8 cellular contexts compared by ENCODE assay signal in genomic region chr6:34888874-34889555, GRCh38. TPM values are rescaled to one million over a fixed set of nuclear protein-coding genes. Genes with fewer than 3 reads are reported as not detected.
DNase-seq lines count a peak whose midpoint lies in the region; ATAC-seq lines count a peak whose summit lies in the region.

A gene with protein sequence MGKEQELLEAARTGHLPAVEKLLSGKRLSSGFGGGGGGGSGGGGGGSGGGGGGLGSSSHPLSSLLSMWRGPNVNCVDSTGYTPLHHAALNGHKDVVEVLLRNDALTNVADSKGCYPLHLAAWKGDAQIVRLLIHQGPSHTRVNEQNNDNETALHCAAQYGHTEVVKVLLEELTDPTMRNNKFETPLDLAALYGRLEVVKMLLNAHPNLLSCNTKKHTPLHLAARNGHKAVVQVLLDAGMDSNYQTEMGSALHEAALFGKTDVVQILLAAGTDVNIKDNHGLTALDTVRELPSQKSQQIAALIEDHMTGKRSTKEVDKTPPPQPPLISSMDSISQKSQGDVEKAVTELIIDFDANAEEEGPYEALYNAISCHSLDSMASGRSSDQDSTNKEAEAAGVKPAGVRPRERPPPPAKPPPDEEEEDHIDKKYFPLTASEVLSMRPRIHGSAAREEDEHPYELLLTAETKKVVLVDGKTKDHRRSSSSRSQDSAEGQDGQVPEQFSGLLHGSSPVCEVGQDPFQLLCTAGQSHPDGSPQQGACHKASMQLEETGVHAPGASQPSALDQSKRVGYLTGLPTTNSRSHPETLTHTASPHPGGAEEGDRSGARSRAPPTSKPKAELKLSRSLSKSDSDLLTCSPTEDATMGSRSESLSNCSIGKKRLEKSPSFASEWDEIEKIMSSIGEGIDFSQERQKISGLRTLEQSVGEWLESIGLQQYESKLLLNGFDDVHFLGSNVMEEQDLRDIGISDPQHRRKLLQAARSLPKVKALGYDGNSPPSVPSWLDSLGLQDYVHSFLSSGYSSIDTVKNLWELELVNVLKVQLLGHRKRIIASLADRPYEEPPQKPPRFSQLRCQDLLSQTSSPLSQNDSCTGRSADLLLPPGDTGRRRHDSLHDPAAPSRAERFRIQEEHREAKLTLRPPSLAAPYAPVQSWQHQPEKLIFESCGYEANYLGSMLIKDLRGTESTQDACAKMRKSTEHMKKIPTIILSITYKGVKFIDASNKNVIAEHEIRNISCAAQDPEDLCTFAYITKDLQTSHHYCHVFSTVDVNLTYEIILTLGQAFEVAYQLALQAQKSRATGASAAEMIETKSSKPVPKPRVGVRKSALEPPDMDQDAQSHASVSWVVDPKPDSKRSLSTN (plus strand): TSS chr6:34889255. CDS start chr6:34889403, 148 bp downstream.

- peak within 1 kb of the TSS; percentile 94 for H4K8ac ChIP-seq in mesendoderm (ENCODE audit: low read depth, low read length)

- peak within 1 kb of the TSS; percentile 56 for H3K4ac ChIP-seq in mesendoderm (ENCODE audit: low read depth, low read length)

- no peak within 1 kb of the TSS for H2BK15ac ChIP-seq in mesendoderm (replicated peaks; ENCODE audit: low read depth)

- ATAC-seq in GM18498 (IDR thresholded peaks at IDR 0.05; ENCODE audit: unreplicated experiment) (peak; percentile 68), HG03196 (IDR thresholded peaks at IDR 0.05; ENCODE audit: unreplicated experiment) (peak; percentile 54)

- peak within 1 kb of the TSS; percentile 72 for H4K5ac ChIP-seq in mesendoderm (ENCODE audit: low read length)

- H3K23ac ChIP-seq in mesendoderm (ENCODE audit: low read length), result no peak within 1 kb of the TSS

- no peak within 1 kb of the TSS for H2BK5ac ChIP-seq in mesendoderm (ENCODE audit: low read length)

- WGBS in mesendoderm (ENCODE audit: extremely low coverage, insufficient coverage, low lambda C conversion rate), result no CpG with 5 or more reads among the region's 60 CpGs

- peaks cover 5% of the 10 kb centered on the region for H3K36me3 ChIP-seq in effector memory CD4-positive, alpha-beta T cell (ENCODE audit: control insufficient read depth, insufficient read depth, low read length)
- H3K36me3 ChIP-seq in mesendoderm (ENCODE audit: control insufficient read depth, insufficient read depth, low read length), result no peaks in the 10 kb centered on the region

- H3K9me3 ChIP-seq in effector memory CD4-positive, alpha-beta T cell (ENCODE audit: control insufficient read depth, low read length), result no peaks in the 10 kb centered on the region

- H2BK120ac ChIP-seq in mesendoderm (ENCODE audit: low read depth, low read length), result no peak within 1 kb of the TSS

- H3K27me3 ChIP-seq in effector memory CD4-positive, alpha-beta T cell (replicated peaks; ENCODE audit: control insufficient read depth, insufficient read depth, low read length, poor library complexity, severe bottlenecking), result no peaks in the 10 kb centered on the region
- no peaks in the 10 kb centered on the region for H3K27me3 ChIP-seq in mesendoderm (ENCODE audit: insufficient read depth, low read length, poor library complexity)

- peak within 1 kb of the TSS; percentile 95 for H3K4me2 ChIP-seq in mesendoderm (ENCODE audit: low read length)

- peaks cover 33% of the 10 kb centered on the region for H3K79me2 ChIP-seq in mesendoderm (ENCODE audit: control insufficient read depth, insufficient read depth, low read length)

- peak within 1 kb of the TSS; percentile 91 for H3K56ac ChIP-seq in mesendoderm (ENCODE audit: low read length)

- no peak within 1 kb of the TSS for H2AK5ac ChIP-seq in mesendoderm (ENCODE audit: low read length)

- peak within 1 kb of the TSS; percentile 54 for H3K18ac ChIP-seq in mesendoderm (ENCODE audit: low read length)

- peak within 1 kb of the TSS; percentile 87 for H3K4me3 ChIP-seq in effector memory CD4-positive, alpha-beta T cell (ENCODE audit: insufficient read depth, low read depth, low read length, poor library complexity, severe bottlenecking)
- H3K4me3 ChIP-seq in mesendoderm (ENCODE audit: low read length), result peak within 1 kb of the TSS; percentile 80

- peaks cover 22% of the 10 kb centered on the region for H3K79me1 ChIP-seq in mesendoderm (ENCODE audit: low read length)

- DNase-seq in NCI-H82 (lab: John Stamatoyannopoulos, UW) (peak; percentile 83), mesendoderm (peak; percentile 88), GF-D8 (lab: John Stamatoyannopoulos, UW) (no peak)
- peak; percentile 97 for DNase-seq in activated CD8-positive, alpha-beta memory T cell treated with anti-CD3 and anti-CD28 coated beads for 24 hours
- peak; percentile 84 to 89 (median 87) for DNase-seq in effector memory CD4-positive, alpha-beta T cell
- DNase-seq in stimulated activated CD8-positive, alpha-beta memory T cell treated with anti-CD3 and anti-CD28 coated beads, Interleukin-12 subunit alpha, Interleukin-12 subunit beta, amount 100 ng/mL, for 24 hours (ENCODE audit: extremely low read depth), result peak; percentile 76

- peak within 1 kb of the TSS; percentile 91 for H3K27ac ChIP-seq in effector memory CD4-positive, alpha-beta T cell (ENCODE audit: insufficient read depth, low read length, poor library complexity, severe bottlenecking)
- H3K27ac ChIP-seq in mesendoderm (ENCODE audit: low read depth, low read length), result peak within 1 kb of the TSS; percentile 71

- H3K4me1 ChIP-seq in effector memory CD4-positive, alpha-beta T cell (ENCODE audit: control insufficient read depth, insufficient read depth, low read length, poor library complexity, severe bottlenecking), result peaks cover 15% of the 10 kb centered on the region
- peaks cover 2% of the 10 kb centered on the region for H3K4me1 ChIP-seq in mesendoderm (ENCODE audit: control insufficient read depth, low read depth, low read length)

- peak within 1 kb of the TSS; percentile 94 for H3K9ac ChIP-seq in mesendoderm (ENCODE audit: low read length)

RNA-seq across cellular contexts. Expression of the gene that starts here (rescaled TPM):
- polyA plus RNA-seq in mesendoderm (2013, experiment 1 of 2), result 15.6 TPM
- 15.3 TPM for polyA plus RNA-seq in mesendoderm (2013, experiment 2 of 2)
